In genomic region chr7:55498770-55499169, GRCh38 we compare ENCODE assay signal across 1 cellular context.
TF ChIP-seq lines count a peak whose summit lies in the region.

No MANE protein-coding gene starts in this region.

TF ChIP-seq in WTC11, 78 proteins besides CTCF, POLR2A, EP300 and RAD21 (continued from another document):
- no peak for TF ChIP-seq FOXP4 (CRISPR knock-in tag; IDR thresholded peaks at IDR 0.05)
- TF ChIP-seq ATF3 (CRISPR knock-in tag; conservative IDR thresholded peaks at IDR 0.05) = no peak
- TF ChIP-seq PRRX2 (CRISPR knock-in tag; IDR thresholded peaks at IDR 0.05) = no peak
- no peak for TF ChIP-seq AFF4 (CRISPR knock-in tag; IDR thresholded peaks at IDR 0.05; ENCODE audit: borderline replicate concordance)
- TF ChIP-seq NFYB (CRISPR knock-in tag; conservative IDR thresholded peaks at IDR 0.05; ENCODE audit: low read depth) = no peak
- TF ChIP-seq ARID4B (CRISPR knock-in tag; IDR thresholded peaks at IDR 0.05; ENCODE audit: borderline replicate concordance) = no peak
- TF ChIP-seq NFATC4 (CRISPR knock-in tag; IDR thresholded peaks at IDR 0.05) = no peak
